13 cellular contexts compared by ENCODE assay signal in the genomic region with DNA sequence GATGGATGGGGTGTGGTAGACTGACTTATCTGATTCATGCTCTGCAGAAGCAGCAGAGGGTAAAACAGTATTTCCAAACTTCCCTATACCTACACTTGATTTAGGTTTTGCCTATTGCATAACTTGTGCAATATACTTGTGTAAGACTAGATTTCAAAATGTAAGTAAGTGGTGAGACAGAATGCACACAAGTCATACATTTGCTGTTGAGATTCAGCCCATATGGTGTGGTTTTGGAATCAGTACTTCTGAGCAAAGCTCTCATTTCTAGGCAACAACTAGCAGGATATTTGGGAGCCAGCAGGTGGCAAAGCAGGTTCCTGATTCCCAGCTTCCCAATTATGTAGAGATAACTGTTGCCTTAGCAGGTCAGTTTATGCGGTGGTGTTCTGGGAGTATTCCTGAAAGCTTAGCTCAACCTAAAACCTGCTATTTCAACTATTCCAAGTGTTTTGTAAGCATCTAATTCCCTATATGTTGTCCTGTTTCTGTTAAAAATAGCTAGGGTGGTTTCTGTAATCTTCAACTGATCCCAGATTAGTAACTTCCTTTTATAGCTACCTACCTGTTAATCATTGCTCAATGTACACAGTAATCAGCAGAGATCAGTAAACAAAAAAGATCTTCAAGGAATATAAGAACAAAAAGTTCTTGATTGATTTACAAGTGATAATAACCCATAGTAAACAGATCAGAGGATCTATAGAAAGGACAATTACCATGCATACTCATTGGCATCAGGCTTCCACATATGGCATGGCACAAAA. TPM values are rescaled to one million over a fixed set of nuclear protein-coding genes. Genes with fewer than 3 reads are reported as not detected.
DNase-seq lines count a peak whose midpoint lies in the region; ATAC-seq, FAIRE-seq and TF ChIP-seq lines count a peak whose summit lies in the region.
"Had no signal": no experiment of that assay in that cellular context is flagged by ENCODE, and none has a peak within 500 bp of the region (broad histone marks: within the 10 kb centered on the region; RNA-seq: fewer than 3 reads in every experiment).

No MANE protein-coding gene starts in this region.

- CTCF ChIA-PET in HepG2 (lab: Yijun Ruan, JAX; ENCODE audit: low intra/inter-chr PET ratio, low total read pairs) = interaction anchor here (1.1 to 3.5 kb wide), 3 partner anchors 18 to 68 kb away, joined by 3 to 59 read pairs (median 5); a partner anchor contains a TSS

- H3K36me3 ChIP-seq in HepG2 (replicated peaks in 1 of 2; ENCODE audit: control insufficient read depth in 1 of 2, insufficient read depth in 2 of 2, low read length in 2 of 2) = no peaks in the 10 kb centered on the region
- H3K36me3 ChIP-seq: BLaER1 had no signal

- H2AFZ ChIP-seq in HepG2 (ENCODE audit: low read length) = no peak overlapping the region

- H3K9me3 ChIP-seq in HepG2 (ENCODE audit: low read length) = no peaks in the 10 kb centered on the region
- H3K9me3 ChIP-seq: BLaER1 had no signal

- H3K4me2 ChIP-seq in HepG2 (ENCODE audit: low read depth, low read length) = no peak overlapping the region
- H3K4me2 ChIP-seq: BLaER1, KMS-11 had no signal

- H3K4me1 ChIP-seq in HepG2 (ENCODE audit: insufficient read depth, low read length) = peaks cover 9% of the 10 kb centered on the region
- H3K4me1 ChIP-seq: BLaER1 had no signal

- TF ChIP-seq RAD21 in HepG2 (CRISPR knock-in tag; IDR thresholded peaks at IDR 0.05) = peak; percentile 62

- in situ Hi-C loops in HepG2 (cut with HindIII; ENCODE audit: extremely low pct_ligation_motif_present, low pct_unique_long_range_greater_than_20kb) = no loop called here

- H3K9ac ChIP-seq in HepG2 (ENCODE audit: insufficient read depth, low read depth, low read length) = no peak overlapping the region
- H3K9ac ChIP-seq: BLaER1, KMS-11 had no signal

- TF ChIP-seq EP300 in HepG2 (IDR thresholded peaks at IDR 0.05; ENCODE audit: low read depth in 2 of 2, low read length in 2 of 2) = no peak
- TF ChIP-seq EP300 in HepG2 (CRISPR knock-in tag; IDR thresholded peaks at IDR 0.05; ENCODE audit: borderline replicate concordance) = no peak

- WGBS in HepG2 (ENCODE audit: low lambda C conversion rate) = 0% methylated on average over 1 of the region's 1 CpG
- WGBS in lower leg skin, 2 donors = 17 to 35% methylated on average over 1 of the region's 1 CpG

- FAIRE-seq in HepG2 (lab: Jason Lieb, UNC) = peak; percentile 50
- FAIRE-seq: endothelial cell of umbilical vein had no signal

- intact Hi-C loops in HepG2 (cut with micrococcal nuclease; ENCODE audit: unreplicated experiment) = loop anchor here (1.0 kb wide), 3 partner anchors 18 to 67 kb away; a partner anchor contains a TSS
- intact Hi-C loops in lower leg skin (cut with DNase I; ENCODE audit: low total_unique reads) = no loop called here

- H3K27ac ChIP-seq in HepG2 (ENCODE audit: extremely low read length, insufficient read depth, low read length) = no peak overlapping the region
- H3K27ac ChIP-seq: BLaER1, KMS-11 had no signal

- ATAC-seq in HepG2 = peak; percentile 93
- no peak for ATAC-seq in GM18502 (IDR thresholded peaks at IDR 0.05; ENCODE audit: poor library complexity, unreplicated experiment)

- TF ChIP-seq CTCF in LNCAP (IDR thresholded peaks at IDR 0.05) (peak; percentile 49; the same call in 1 of the 2 replicates), HepG2 (CRISPR knock-in tag; IDR thresholded peaks at IDR 0.05) (peak; percentile 71), lower leg skin (IDR thresholded peaks at IDR 0.05) (no peak)

- H3K4me3 ChIP-seq in HepG2 (replicated peaks in 1 of 3; ENCODE audit: insufficient read depth in 1 of 3, low read depth in 2 of 3, low read length in 3 of 3) (no peak overlapping the region), lower leg skin (ENCODE audit: low read depth, poor library complexity, severe bottlenecking) (no peak overlapping the region)
- H3K4me3 ChIP-seq: BLaER1 had no signal

- no peaks in the 10 kb centered on the region for H4K20me1 ChIP-seq in HepG2 (ENCODE audit: insufficient read depth, low read length)
- H4K20me1 ChIP-seq: BLaER1 had no signal

- DNase-seq in Ammon's horn (ENCODE audit: low spot score) = peak; percentile 47
- peak; percentile 96 for DNase-seq in SKM-1 (lab: John Stamatoyannopoulos, UW; ENCODE audit: unreplicated experiment)
- peak; percentile 25 for DNase-seq in HepG2 (ENCODE audit: low spot score)
- DNase-seq in activated effector memory CD4-positive, alpha-beta T cell treated with Interleukin-2 at 50 U/mL for 16 hours = no peak
- no peak for DNase-seq in glomerular visceral epithelial cell (ENCODE audit: extremely low spot score)
- no peak for DNase-seq in lower leg skin (ENCODE audit: low spot score in 2 of 2)
- DNase-seq: activated T-cell treated with anti-CD3 and anti-CD28 coated beads, Interleukin-2, amount 50 U/mL, for 48 hours; stimulated activated CD4-positive, alpha-beta T cell treated with anti-CD3 and anti-CD28 coated beads, Interleukin-1b, Interleukin-23, amount 100 ng/mL, for 48 hours had no signal

- no peaks in the 10 kb centered on the region for H3K27me3 ChIP-seq in HepG2 (ENCODE audit: control insufficient read depth in 1 of 2, insufficient read depth in 2 of 2, low read length in 2 of 2)
- H3K27me3 ChIP-seq: BLaER1 had no signal

- TF ChIP-seq POLR2A in HepG2 (IDR thresholded peaks at IDR 0.05; ENCODE audit: insufficient read depth in 1 of 2, low read depth in 2 of 2, low read length in 2 of 2) (no peak), lower leg skin (IDR thresholded peaks at IDR 0.05) (no peak)

- POLR2A ChIA-PET in HepG2 (lab: Yijun Ruan, JAX) = interaction anchor here (1.2 to 1.3 kb wide), 2 partner anchors 18 to 28 kb away, joined by 4 to 14 read pairs; a partner anchor contains a TSS

- H3K79me2 ChIP-seq in HepG2 (ENCODE audit: insufficient read depth, low read length) = no peaks in the 10 kb centered on the region

- no TSS peak for BruUV-seq in HepG2 (replicated peaks; lab: Mats Ljungman, UMichigan)

TF ChIP-seq in HepG2, 621 proteins besides CTCF, POLR2A, EP300 and RAD21 (continues in another document):
- no peak for TF ChIP-seq ZNF350 (CRISPR knock-in tag; IDR thresholded peaks at IDR 0.05; ENCODE audit: borderline replicate concordance, low read depth)
- TF ChIP-seq CBX5 (CRISPR knock-in tag; IDR thresholded peaks at IDR 0.05; ENCODE audit: borderline replicate concordance) = no peak
- TF ChIP-seq ZSCAN22 (CRISPR knock-in tag; IDR thresholded peaks at IDR 0.05) = no peak
- TF ChIP-seq ZNF564 (CRISPR knock-in tag; IDR thresholded peaks at IDR 0.05) = no peak
- no peak for TF ChIP-seq PRMT3 (CRISPR knock-in tag; IDR thresholded peaks at IDR 0.05; ENCODE audit: borderline replicate concordance, low read depth)

RNA-seq across cellular contexts. Expression of a gene that starts 8.5 kb away (rescaled TPM):
- total RNA-seq in HepG2 (2016; rRNA removed; fragmentation: Illumina TruSeq; extraction: Trizol) = not detected in 2 replicates
- total RNA-seq in HepG2 (2016; cell fraction: cytosol; rRNA removed; fragmentation: Illumina TruSeq; extraction: Trizol; ENCODE audit: low read depth) = not detected in 2 replicates
- total RNA-seq in HepG2 (2016; cell fraction: insoluble cytoplasmic fraction; rRNA removed; fragmentation: Illumina TruSeq; extraction: Trizol) = not detected in 2 replicates
- not detected in 2 replicates for total RNA-seq in HepG2 (2016; cell fraction: membrane; rRNA removed; fragmentation: Illumina TruSeq; extraction: Trizol)
- not detected in 2 replicates for total RNA-seq in HepG2 (2016; cell fraction: nucleus; rRNA removed; fragmentation: Illumina TruSeq; extraction: Trizol)
- polyA plus RNA-seq in HepG2 (2011; rRNA removed) = not detected in 2 replicates
- not detected in 2 replicates for polyA plus RNA-seq in HepG2 (2011; cell fraction: cytosol; rRNA removed)
- not detected in 2 replicates for polyA plus RNA-seq in HepG2 (2011; cell fraction: nucleus; rRNA removed)
- not detected in 2 replicates for polyA plus RNA-seq in HepG2 (2012)
- not detected in 2 replicates for polyA plus RNA-seq in HepG2 (2016; cell fraction: cytosol; fragmentation: Illumina TruSeq; extraction: Trizol; ENCODE audit: low read depth)
- polyA plus RNA-seq in HepG2 (2016; cell fraction: insoluble cytoplasmic fraction; fragmentation: Illumina TruSeq; extraction: Trizol; ENCODE audit: low read depth) = not detected in 2 replicates
- polyA plus RNA-seq in HepG2 (2016; cell fraction: membrane; fragmentation: Illumina TruSeq; extraction: Trizol; ENCODE audit: low read depth) = not detected in 2 replicates
- not detected in 2 replicates for polyA plus RNA-seq in HepG2 (2016; cell fraction: nucleus; fragmentation: Illumina TruSeq; extraction: Trizol; ENCODE audit: insufficient read depth, low read depth)
- not detected in 2 replicates for polyA minus RNA-seq in HepG2 (2011; rRNA and poly(A)+ RNA removed; ENCODE audit: low replicate concordance)
- polyA minus RNA-seq in HepG2 (2011; cell fraction: cytosol; rRNA and poly(A)+ RNA removed) = not detected in 2 replicates
- not detected in 2 replicates for polyA minus RNA-seq in HepG2 (2011; cell fraction: nucleus; rRNA and poly(A)+ RNA removed)
- total RNA-seq in lower leg skin = 10 to 100 TPM; 22.4 to 78.8 (median 43.2) TPM
- total RNA-seq: endothelial cell of umbilical vein had no signal
- polyA plus RNA-seq: endothelial cell of umbilical vein had no signal

RNA-seq across cellular contexts. Expression of a gene that starts 18.0 kb away (rescaled TPM):
- total RNA-seq in HepG2 (2016; rRNA removed; fragmentation: Illumina TruSeq; extraction: Trizol) (6.4 and 7.8 TPM in 2 replicates), lower leg skin (100 to 1,000 TPM; 109 to 120 (median 113) TPM)
- total RNA-seq in HepG2 (2016; cell fraction: cytosol; rRNA removed; fragmentation: Illumina TruSeq; extraction: Trizol; ENCODE audit: low read depth) = 1.1 and 2.5 TPM in 2 replicates
- 5.6 and 7.8 TPM in 2 replicates for total RNA-seq in HepG2 (2016; cell fraction: insoluble cytoplasmic fraction; rRNA removed; fragmentation: Illumina TruSeq; extraction: Trizol)
- total RNA-seq in HepG2 (2016; cell fraction: membrane; rRNA removed; fragmentation: Illumina TruSeq; extraction: Trizol) = 3.7 and 4.1 TPM in 2 replicates
- 8.1 and 10.3 TPM in 2 replicates for total RNA-seq in HepG2 (2016; cell fraction: nucleus; rRNA removed; fragmentation: Illumina TruSeq; extraction: Trizol)
- polyA plus RNA-seq in HepG2 (2011; rRNA removed) = 17.3 and 21.0 TPM in 2 replicates
- polyA plus RNA-seq in HepG2 (2011; cell fraction: cytosol; rRNA removed) = 15.9 and 18.0 TPM in 2 replicates
- 9.0 and 11.3 TPM in 2 replicates for polyA plus RNA-seq in HepG2 (2011; cell fraction: nucleus; rRNA removed)
- 25.6 and 33.6 TPM in 2 replicates for polyA plus RNA-seq in HepG2 (2012)
- 1.3 and 1.7 TPM in 2 replicates for polyA plus RNA-seq in HepG2 (2016; cell fraction: cytosol; fragmentation: Illumina TruSeq; extraction: Trizol; ENCODE audit: low read depth)
- polyA plus RNA-seq in HepG2 (2016; cell fraction: insoluble cytoplasmic fraction; fragmentation: Illumina TruSeq; extraction: Trizol; ENCODE audit: low read depth) = 6.4 and 9.0 TPM in 2 replicates
- polyA plus RNA-seq in HepG2 (2016; cell fraction: membrane; fragmentation: Illumina TruSeq; extraction: Trizol; ENCODE audit: low read depth) = 3.1 and 4.1 TPM in 2 replicates
- polyA plus RNA-seq in HepG2 (2016; cell fraction: nucleus; fragmentation: Illumina TruSeq; extraction: Trizol; ENCODE audit: insufficient read depth, low read depth) = 12.8 and 14.7 TPM in 2 replicates
- 4.9 and 10.4 TPM in 2 replicates for polyA minus RNA-seq in HepG2 (2011; rRNA and poly(A)+ RNA removed; ENCODE audit: low replicate concordance)
- polyA minus RNA-seq in HepG2 (2011; cell fraction: cytosol; rRNA and poly(A)+ RNA removed) = 10.6 and 11.1 TPM in 2 replicates
- polyA minus RNA-seq in HepG2 (2011; cell fraction: nucleus; rRNA and poly(A)+ RNA removed) = 9.9 and 15.7 TPM in 2 replicates

Comparison
In these comparisons a context has a peak if more than half of its experiments do, and no peak if none do; other contexts are left out.
1. DNase-seq: peak in Ammon's horn (single experiment), SKM-1 (single experiment) and HepG2 (single experiment); none in activated effector memory CD4-positive, alpha-beta T cell treated with Interleukin-2 at 50 U/mL for 16 hours (single experiment), glomerular visceral epithelial cell (single experiment) and lower leg skin (0 of 2).
2. CTCF ChIP-seq: peak in LNCAP (single experiment) and HepG2 (single experiment); none in lower leg skin (0 of 3).
3. RNA of a gene that starts 8.5 kb away (total RNA-seq): 22.4 to 78.8 TPM in lower leg skin; not detected in HepG2; every median in the first group is over 10 times any median in the second.
4. RNA of a gene that starts 18.0 kb away (total RNA-seq): 109 to 120 TPM in lower leg skin; 1.1 to 10.3 TPM in HepG2; every median in the first group is over 4 times any median in the second.